Comparison of ENCODE assay signal across 9 cellular contexts in the genomic region with DNA sequence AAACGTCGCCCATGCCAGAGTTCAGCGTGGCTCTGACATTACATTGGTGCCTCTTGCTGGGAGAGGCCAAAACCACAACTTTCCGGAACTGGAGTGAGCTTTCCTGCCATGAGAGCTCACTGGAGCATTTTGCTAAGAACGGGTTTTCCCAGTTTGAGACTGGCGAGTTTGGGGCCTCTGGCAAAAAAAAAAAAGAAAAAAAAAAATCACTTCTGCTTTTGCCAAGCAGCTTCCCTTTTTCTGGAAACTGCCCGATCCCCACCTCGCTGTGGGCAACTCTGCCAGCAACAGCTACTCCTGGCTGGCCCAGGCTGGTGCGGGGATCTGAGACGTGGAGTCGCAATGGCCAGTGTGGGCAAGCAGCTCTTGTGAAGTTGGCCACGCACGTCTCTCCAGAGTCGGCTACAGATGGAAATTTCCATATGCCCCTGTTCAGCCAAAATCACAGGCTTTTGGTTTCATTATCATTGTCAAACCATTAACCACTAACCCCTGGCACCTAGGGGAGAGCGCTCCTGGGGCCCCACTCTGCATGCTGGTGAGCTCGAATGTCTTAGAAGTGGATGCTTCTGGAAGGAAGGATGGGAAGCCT. TPM values are rescaled to one million over a fixed set of nuclear protein-coding genes. Genes with fewer than 3 reads are reported as not detected.
DNase-seq lines count a peak whose midpoint lies in the region; ATAC-seq and TF ChIP-seq lines count a peak whose summit lies in the region.
"Had no signal": no experiment of that assay in that cellular context is flagged by ENCODE, and none has a peak within 500 bp of the region (broad histone marks: within the 10 kb centered on the region; RNA-seq: fewer than 3 reads in every experiment).

No MANE protein-coding gene starts in this region.

- intact Hi-C loops in prostate gland (cut with DNase I), result no loop called here

- TF ChIP-seq CTCF in prostate gland (IDR thresholded peaks at IDR 0.05), result no peak

- POLR2A ChIA-PET in activated CD4-positive, alpha-beta T cell treated with anti-CD3 and anti-CD28 coated beads, Interleukin-2, amount 10 ng/mL, durations not matched to agents 7 days and 5 days (lab: Charles Lee), result interaction anchor here (0.6 kb wide), 2 partner anchors 29 to 73 kb away, joined by 3 to 7 read pairs; no protein-coding TSS in a partner anchor

- H3K9me3 ChIP-seq in esophagus (ENCODE audit: control insufficient read depth in 2 of 2, insufficient read depth in 1 of 2, low read depth in 1 of 2, low read length in 1 of 2) (no peaks in the 10 kb centered on the region), prostate gland (no peaks in the 10 kb centered on the region)
- H3K9me3 ChIP-seq: tibial artery had no signal

- H3K27ac Mint-ChIP-seq in activated CD4-positive, alpha-beta T cell treated with anti-CD3 and anti-CD28 coated beads, Interleukin-2, amount 10 ng/mL, durations not matched to agents 7 days and 5 days, result peak overlapping the region; percentile 83

- H3K4me3 Mint-ChIP-seq in activated CD4-positive, alpha-beta T cell treated with anti-CD3 and anti-CD28 coated beads, Interleukin-2, amount 10 ng/mL, durations not matched to agents 7 days and 5 days, result peak overlapping the region; percentile 55

- H3K4me1 ChIP-seq in esophagus (ENCODE audit: control insufficient read depth in 2 of 2, insufficient read depth in 2 of 2, low read length in 1 of 2) (peaks cover 0 to 20% of the 10 kb centered on the region in 2 donors), prostate gland (replicated peaks) (peaks cover 3% of the 10 kb centered on the region)

- peak overlapping the region; percentile 68 to 82 for H3K27ac ChIP-seq in esophagus (ENCODE audit: low read depth in 2 of 2, low read length in 1 of 2)
- H3K27ac ChIP-seq in prostate gland, result peak overlapping the region; percentile 73 to 75
- H3K27ac ChIP-seq: tibial artery had no signal

- H3K4me3 ChIP-seq in esophagus (ENCODE audit: low read depth in 1 of 2, low read length in 2 of 2), result peak overlapping the region in 1 of 2 donors; percentile 20
- H3K4me3 ChIP-seq in prostate gland, result no peak overlapping the region

- H3K4me1 Mint-ChIP-seq in activated CD4-positive, alpha-beta T cell treated with anti-CD3 and anti-CD28 coated beads, Interleukin-2, amount 10 ng/mL, durations not matched to agents 7 days and 5 days, result peaks cover 15% of the 10 kb centered on the region

- no peaks in the 10 kb centered on the region for H3K9me3 Mint-ChIP-seq in activated CD4-positive, alpha-beta T cell treated with anti-CD3 and anti-CD28 coated beads, Interleukin-2, amount 10 ng/mL, durations not matched to agents 7 days and 5 days

- DNase-seq in activated CD4-positive, alpha-beta T cell treated with anti-CD3 and anti-CD28 coated beads, Interleukin-2, amount 10 ng/mL, durations not matched to agents 7 days and 5 days, result peak; percentile 30
- DNase-seq in activated CD4-positive, alpha-beta T cell treated with anti-CD3 and anti-CD28 coated beads, Interleukin-2, amount 50 U/mL, for 1 hour, result no peak
- DNase-seq in SIG-M5 (lab: John Stamatoyannopoulos, UW) (peak; percentile 22), prostate gland (ENCODE audit: low spot score) (peak; percentile 69)
- no peak for DNase-seq in activated effector memory CD4-positive, alpha-beta T cell treated with Interleukin-2 at 50 U/mL for 16 hours

- WGBS in esophagus, 2 donors, result 37 to 46% methylated on average over 16 of the region's 16 CpGs
- 39% methylated on average over 16 of the region's 16 CpGs for WGBS in prostate gland

- H3K27me3 Mint-ChIP-seq in activated CD4-positive, alpha-beta T cell treated with anti-CD3 and anti-CD28 coated beads, Interleukin-2, amount 10 ng/mL, durations not matched to agents 7 days and 5 days, result no peaks in the 10 kb centered on the region

- no peak for ATAC-seq in HG02798 (IDR thresholded peaks at IDR 0.05; ENCODE audit: poor library complexity, unreplicated experiment)
- ATAC-seq in HG02763 (IDR thresholded peaks at IDR 0.05; ENCODE audit: unreplicated experiment), result no peak

- CTCF ChIA-PET in activated CD4-positive, alpha-beta T cell treated with anti-CD3 and anti-CD28 coated beads, Interleukin-2, amount 10 ng/mL, durations not matched to agents 7 days and 5 days (lab: Charles Lee), result interaction anchor here (0.7 to 1.5 kb wide), 4 partner anchors 24 to 217 kb away, joined by 3 to 4 read pairs (median 3); no protein-coding TSS in a partner anchor

- TF ChIP-seq POLR2A in prostate gland (IDR thresholded peaks at IDR 0.05), result no peak

- no peaks in the 10 kb centered on the region for H3K27me3 ChIP-seq in esophagus (ENCODE audit: control insufficient read depth in 1 of 2, insufficient read depth in 2 of 2, low read length in 2 of 2)
- no peaks in the 10 kb centered on the region for H3K27me3 ChIP-seq in prostate gland (replicated peaks; ENCODE audit: insufficient read depth)
- H3K27me3 ChIP-seq: tibial artery had no signal

- H3K36me3 ChIP-seq in esophagus (ENCODE audit: control insufficient read depth in 2 of 2, insufficient read depth in 2 of 2, low read length in 1 of 2), result no peaks in the 10 kb centered on the region
- no peaks in the 10 kb centered on the region for H3K36me3 ChIP-seq in prostate gland
- H3K36me3 ChIP-seq: tibial artery had no signal

- H3K36me3 Mint-ChIP-seq in activated CD4-positive, alpha-beta T cell treated with anti-CD3 and anti-CD28 coated beads, Interleukin-2, amount 10 ng/mL, durations not matched to agents 7 days and 5 days (ENCODE audit: low read depth), result no peaks in the 10 kb centered on the region

RNA-seq across cellular contexts. Expression of a gene that starts 25.7 kb away (rescaled TPM):
- 10 to 100 TPM; 27.5 to 32.3 TPM for total RNA-seq in activated CD4-positive, alpha-beta T cell treated with anti-CD3 and anti-CD28 coated beads, Interleukin-2, amount 10 ng/mL, durations not matched to agents 7 days and 5 days
- 10 to 100 TPM in 1 of 2 donors, 1 to 10 TPM in 1; 9.0 to 11.2 TPM for polyA plus RNA-seq in esophagus
- 10 to 100 TPM; 31.6 to 38.1 TPM for total RNA-seq in prostate gland

Comparison
In these comparisons a context has a peak if more than half of its experiments do, and no peak if none do; other contexts are left out.
1. DNase-seq: peak in activated CD4-positive, alpha-beta T cell treated with anti-CD3 and anti-CD28 coated beads, Interleukin-2, amount 10 ng/mL, durations not matched to agents 7 days and 5 days (single experiment), SIG-M5 (single experiment) and prostate gland (single experiment); none in activated CD4-positive, alpha-beta T cell treated with anti-CD3 and anti-CD28 coated beads, Interleukin-2, amount 50 U/mL, for 1 hour (single experiment) and activated effector memory CD4-positive, alpha-beta T cell treated with Interleukin-2 at 50 U/mL for 16 hours (single experiment).